Comparison of ENCODE assay signal across 15 cellular contexts in genomic region chr10:70649526-70649925, GRCh38.
DNase-seq lines count a peak whose midpoint lies in the region; ATAC-seq lines count a peak whose summit lies in the region.
"Had no signal": no experiment of that assay in that cellular context is flagged by ENCODE, and none has a peak within 500 bp of the region (broad histone marks: within the 10 kb centered on the region; RNA-seq: fewer than 3 reads in every experiment).

No MANE protein-coding gene starts in this region.

- peak; percentile 8 for DNase-seq in stimulated activated CD4-positive, alpha-beta T cell treated with anti-CD3 and anti-CD28 coated beads, Interleukin-15, amount 100 ng/mL, for 24 hours
- DNase-seq in stimulated activated CD4-positive, alpha-beta T cell treated with anti-CD3 and anti-CD28 coated beads, Interleukin-2, amount 100 ng/mL, for 24 hours, result no peak
- peak; percentile 73 for DNase-seq in NCI-H226
- peak; percentile 96 for DNase-seq in epithelial cell of prostate (ENCODE audit: low read depth, low spot score)
- peak; percentile 52 for DNase-seq in stromal cell of bone marrow (ENCODE audit: low read depth)
- no peak for DNase-seq in posterior cingulate gyrus
- no peak for DNase-seq in HK-2 (ENCODE audit: unreplicated experiment)
- DNase-seq: anterior cingulate cortex; effector memory CD4-positive, alpha-beta T cell; H7; lower lobe of right lung; ovary had no signal

- H3K27ac ChIP-seq in epithelial cell of prostate, result peak overlapping the region; percentile 63
- H3K27ac ChIP-seq: C4-2B, lower lobe of right lung, ovary had no signal

- intact Hi-C loops in posterior cingulate gyrus (cut with DNase I), result no loop called here

- ATAC-seq in HG02759 (IDR thresholded peaks at IDR 0.05; ENCODE audit: unreplicated experiment), result no peak
- ATAC-seq: lower lobe of right lung; stimulated activated memory B cell treated with anti-CD40 and anti-IgM and Interleukin-4, amounts not matched to agents 10 μg/mL and 1 μg/mL and 100 μg/mL, for 72 hours had no signal

Comparison
In these comparisons a context has a peak if more than half of its experiments do, and no peak if none do; other contexts are left out.
1. DNase-seq: peak in stimulated activated CD4-positive, alpha-beta T cell treated with anti-CD3 and anti-CD28 coated beads, Interleukin-15, amount 100 ng/mL, for 24 hours (single experiment), NCI-H226 (single experiment), epithelial cell of prostate (single experiment) and stromal cell of bone marrow (single experiment); none in stimulated activated CD4-positive, alpha-beta T cell treated with anti-CD3 and anti-CD28 coated beads, Interleukin-2, amount 100 ng/mL, for 24 hours (0 of 2), posterior cingulate gyrus (0 of 10) and HK-2 (single experiment).